ENCODE assay signal across 11 cellular contexts in genomic region chr1:16728243-16728949, GRCh38. TPM values are rescaled to one million over a fixed set of nuclear protein-coding genes. Genes with fewer than 3 reads are reported as not detected.
DNase-seq lines count a peak whose midpoint lies in the region; ATAC-seq and TF ChIP-seq lines count a peak whose summit lies in the region.
"Not testable (repeated sequence)": the region's sequence is repeated elsewhere in the genome, so short reads cannot be mapped to it uniquely, and the experiment has no call there.
"Had no signal": no experiment of that assay in that cellular context is flagged by ENCODE, and none has a peak within 500 bp of the region (broad histone marks: within the 10 kb centered on the region; RNA-seq: fewer than 3 reads in every experiment).

No MANE protein-coding gene starts in this region.

- intact Hi-C loops in sigmoid colon (cut with DNase I): not testable (repeated sequence)

- not testable (repeated sequence) for H4K8ac ChIP-seq in H9 (replicated peaks; ENCODE audit: insufficient read length, low read depth, low read length)

- peak; percentile 34 to 65 for ATAC-seq in CD4-positive, CD25-positive, alpha-beta regulatory T cell (ENCODE audit: low read depth in 2 of 2)
- ATAC-seq in GM18870 (IDR thresholded peaks at IDR 0.05; ENCODE audit: unreplicated experiment): peak; percentile 62
- ATAC-seq in HG03159 (IDR thresholded peaks at IDR 0.05; ENCODE audit: unreplicated experiment): peak; percentile 75

- not testable (repeated sequence) for H2BK120ac ChIP-seq in H9 (ENCODE audit: low read depth, low read length, poor library complexity, severe bottlenecking)

- not testable (repeated sequence) for H3K56ac ChIP-seq in H9 (ENCODE audit: insufficient read length, low read depth, low read length)

- not testable (repeated sequence) for H3K9me3 ChIP-seq in CD4-positive, CD25-positive, alpha-beta regulatory T cell (ENCODE audit: control insufficient read depth in 2 of 2, low read length in 2 of 2); H9 (ENCODE audit: control insufficient read depth, low read depth, low read length); endodermal cell (ENCODE audit: control insufficient read depth, low read length); sigmoid colon

- not testable (repeated sequence) for H3K4me2 ChIP-seq in H9 (ENCODE audit: insufficient read depth, insufficient read length, low read length)

- H3K23me2 ChIP-seq in H9 (ENCODE audit: insufficient read length, low read depth, low read length, poor library complexity, severe bottlenecking): not testable (repeated sequence)

- no CpG with 5 or more reads among the region's 24 CpGs for whole genome bisulfite sequencing in H9 (ENCODE audit: extremely low coverage, insufficient read length, low lambda C conversion rate)
- WGBS in endodermal cell (ENCODE audit: insufficient coverage in 1 of 2, insufficient read length in 1 of 2), 2 experiments: 84 to 88% methylated on average over 12 to 16 of the region's 24 CpGs
- WGBS in sigmoid colon, 2 donors: 69 to 83% methylated on average over 17 of the region's 24 CpGs

- H3K4me3 Mint-ChIP-seq in CD4-positive, CD25-positive, alpha-beta regulatory T cell; H9; endodermal cell: not testable (repeated sequence)

- not testable (repeated sequence) for H3K36me3 ChIP-seq in CD4-positive, CD25-positive, alpha-beta regulatory T cell (ENCODE audit: control insufficient read depth, insufficient read depth, low read length); endodermal cell (ENCODE audit: control insufficient read depth, insufficient read depth, low read length); sigmoid colon

- H3K18ac ChIP-seq in H9 (ENCODE audit: insufficient read length, low read depth, low read length): not testable (repeated sequence)

- H3K4me1 ChIP-seq in CD4-positive, CD25-positive, alpha-beta regulatory T cell (ENCODE audit: control insufficient read depth, insufficient read depth, low read length, poor library complexity, severe bottlenecking); H9 (ENCODE audit: insufficient read depth, low read length); endodermal cell (ENCODE audit: control insufficient read depth, insufficient read depth, low read length): not testable (repeated sequence)
- peaks cover 0 to 18% (median 15%) of the 10 kb centered on the region in 4 donors for H3K4me1 ChIP-seq in sigmoid colon

- not testable (repeated sequence) for H4K5ac ChIP-seq in H9 (ENCODE audit: insufficient read length, low read depth, low read length)

- H3K9me3 Mint-ChIP-seq in CD4-positive, CD25-positive, alpha-beta regulatory T cell; H9; endodermal cell: not testable (repeated sequence)

- not testable (repeated sequence) for TF ChIP-seq POLR2A in sigmoid colon (IDR thresholded peaks at IDR 0.05)

- H2AK5ac ChIP-seq in H9 (ENCODE audit: insufficient read length, low read length): not testable (repeated sequence)

- not testable (repeated sequence) for H2BK15ac ChIP-seq in H9 (ENCODE audit: low read depth, low read length)

- not testable (repeated sequence) for H3K27me3 Mint-ChIP-seq in CD4-positive, CD25-positive, alpha-beta regulatory T cell; H9 (ENCODE audit: low read depth); endodermal cell (ENCODE audit: insufficient read depth)

- H2BK20ac ChIP-seq in H9 (ENCODE audit: low read depth, low read length, poor library complexity, severe bottlenecking): not testable (repeated sequence)

- H2BK12ac ChIP-seq in H9 (ENCODE audit: insufficient read length, low read depth, low read length): not testable (repeated sequence)

- not testable (repeated sequence) for TF ChIP-seq EP300 in sigmoid colon (IDR thresholded peaks at IDR 0.05)

- not testable (repeated sequence) for H2AFZ ChIP-seq in H9 (ENCODE audit: low read length)

- H3K23ac ChIP-seq in H9 (ENCODE audit: insufficient read length, low read depth, low read length): not testable (repeated sequence)

- H3K4me3 ChIP-seq in CD4-positive, CD25-positive, alpha-beta regulatory T cell (ENCODE audit: low read depth, low read length); endodermal cell (ENCODE audit: low read length); sigmoid colon: not testable (repeated sequence)

- H3K27ac Mint-ChIP-seq in CD4-positive, CD25-positive, alpha-beta regulatory T cell; H9; endodermal cell: not testable (repeated sequence)

- H4K20me1 ChIP-seq in H9 (ENCODE audit: control insufficient read depth, insufficient read depth, insufficient read length): not testable (repeated sequence)

- H3K79me2 ChIP-seq in H9 (ENCODE audit: insufficient read depth, low read length): not testable (repeated sequence)

- DNase-seq in CD4-positive, CD25-positive, alpha-beta regulatory T cell: not testable (repeated sequence)
- peak; percentile 34 for DNase-seq in H9
- peak; percentile 30 to 47 for DNase-seq in NOMO-1 (lab: John Stamatoyannopoulos, UW; ENCODE audit: unreplicated experiment in 2 of 2)
- peak; percentile 58 for DNase-seq in activated CD8-positive, alpha-beta memory T cell treated with anti-CD3 and anti-CD28 coated beads, Interleukin-2, amount 50 U/mL, for 48 hours
- DNase-seq in endodermal cell: peak; percentile 46
- DNase-seq in sigmoid colon: peak; percentile 62

- H3K4ac ChIP-seq in H9 (ENCODE audit: low read depth, low read length): not testable (repeated sequence)

- not testable (repeated sequence) for H4K91ac ChIP-seq in H9 (ENCODE audit: insufficient read length, low read depth, low read length)

- H3K27ac ChIP-seq in CD4-positive, CD25-positive, alpha-beta regulatory T cell (ENCODE audit: insufficient read depth, low read length, poor library complexity, severe bottlenecking); H9 (ENCODE audit: insufficient read length, low read depth, low read length); endodermal cell (ENCODE audit: low read depth, low read length): not testable (repeated sequence)
- peak overlapping the region in 2 of 4 donors; percentile 27 to 44 for H3K27ac ChIP-seq in sigmoid colon

- H2BK5ac ChIP-seq in H9 (ENCODE audit: insufficient read length, low read length): not testable (repeated sequence)

- H3K79me1 ChIP-seq in H9 (ENCODE audit: insufficient read depth, low read depth, low read length, poor library complexity, severe bottlenecking): not testable (repeated sequence)

- not testable (repeated sequence) for H3K27me3 ChIP-seq in CD4-positive, CD25-positive, alpha-beta regulatory T cell (ENCODE audit: control insufficient read depth, insufficient read depth, low read length); H9 (ENCODE audit: insufficient read depth, low read length); endodermal cell (ENCODE audit: control insufficient read depth, insufficient read depth, low read length, poor library complexity, severe bottlenecking); sigmoid colon

- H3K36me3 Mint-ChIP-seq in CD4-positive, CD25-positive, alpha-beta regulatory T cell; H9 (ENCODE audit: insufficient read depth in 1 of 3, low read depth in 3 of 3); endodermal cell (ENCODE audit: low read depth): not testable (repeated sequence)

- H3K9ac ChIP-seq in H9 (ENCODE audit: extremely low read depth, insufficient read length, low read length); endodermal cell (ENCODE audit: extremely low read depth, low read length, poor library complexity, severe bottlenecking): not testable (repeated sequence)

- not testable (repeated sequence) for H3T11ph ChIP-seq in H9 (ENCODE audit: low read length)

- H3K14ac ChIP-seq in H9 (ENCODE audit: insufficient read depth, low read length): not testable (repeated sequence)

- not testable (repeated sequence) for TF ChIP-seq CTCF in H9 (conservative IDR thresholded peaks at IDR 0.05); endodermal cell (conservative IDR thresholded peaks at IDR 0.05); sigmoid colon (IDR thresholded peaks at IDR 0.05)

- not testable (repeated sequence) for H3K4me1 Mint-ChIP-seq in CD4-positive, CD25-positive, alpha-beta regulatory T cell; H9; endodermal cell

RNA-seq across cellular contexts. Expression of gene RNU1-4, which starts 11.9 kb away (rescaled TPM):
- total RNA-seq in CD4-positive, CD25-positive, alpha-beta regulatory T cell: 3,278 TPM
- 10 to 100 TPM in 1 of 4 donors, not detected in 3; 23.7 TPM for polyA plus RNA-seq in CD4-positive, CD25-positive, alpha-beta regulatory T cell
- total RNA-seq in H9 (2021) (1,874 and 2,051 TPM in 2 replicates), endodermal cell (1,000 to 10,000 TPM; 2,483 to 3,611 TPM), sigmoid colon (under 1 TPM; under 0.01 TPM)
- polyA plus RNA-seq in endodermal cell (2013, experiment 1 of 2): 11,872 TPM
- polyA plus RNA-seq in endodermal cell (2013, experiment 2 of 2): 14,577 TPM
- not detected for polyA plus RNA-seq in sigmoid colon
- polyA plus RNA-seq: fibroblast of lung, heart right ventricle, right cardiac atrium had no signal

Comparison
In these comparisons a context has a peak if more than half of its experiments do, and no peak if none do; other contexts are left out.
1. RNA of gene RNU1-4, which starts 11.9 kb away (total RNA-seq): 2,483 to 3,611 TPM in endodermal cell, 3,278 TPM in CD4-positive, CD25-positive, alpha-beta regulatory T cell (single experiment) and 1,874 to 2,051 TPM in H9; under 0.01 TPM in sigmoid colon; every median in the first group is over 1,000 times any median in the second.
2. Peak in every context shown above with its lines, with median percentiles within 50 percentile points of each other: ATAC-seq.